In the genomic region with DNA sequence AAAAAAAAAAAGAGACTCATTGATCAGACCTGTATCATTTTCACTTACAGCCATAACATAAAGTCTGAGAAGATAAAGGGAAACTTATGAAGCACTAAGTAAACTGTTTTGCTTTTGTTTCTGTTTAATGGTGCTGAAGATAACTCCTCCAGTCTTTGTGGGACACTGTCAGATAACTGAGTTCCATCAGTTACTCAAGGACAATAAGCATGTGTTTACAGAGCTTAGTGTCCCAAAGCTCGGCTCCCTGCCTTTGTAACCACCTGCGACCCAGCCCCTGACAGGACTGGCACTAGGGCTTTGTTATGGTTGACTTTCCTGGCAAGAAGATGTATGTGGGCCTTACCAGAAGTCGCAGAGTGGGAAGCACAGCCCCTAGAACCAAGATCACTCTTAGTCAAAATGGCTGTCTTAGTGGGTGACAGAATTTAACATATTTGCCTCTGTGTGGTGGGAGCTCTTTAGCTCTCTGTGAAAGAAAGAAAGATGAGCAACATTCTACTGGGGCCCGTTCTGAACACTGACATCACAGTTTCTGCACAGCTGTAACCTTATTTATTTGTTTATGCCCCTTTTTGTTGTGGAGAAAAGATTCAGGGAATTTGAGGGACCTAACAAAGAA, we compare ENCODE assay signal across 17 cellular contexts.
DNase-seq lines count a peak whose midpoint lies in the region; ATAC-seq and TF ChIP-seq lines count a peak whose summit lies in the region.
"Had no signal": no experiment of that assay in that cellular context is flagged by ENCODE, and none has a peak within 500 bp of the region (broad histone marks: within the 10 kb centered on the region; RNA-seq: fewer than 3 reads in every experiment).

No MANE protein-coding gene starts in this region.

- H3K79me2 ChIP-seq in hepatocyte: no peaks in the 10 kb centered on the region

- peak overlapping the region; percentile 14 for H3K27ac Mint-ChIP-seq in stimulated activated naive CD8-positive, alpha-beta T cell treated with anti-CD3 and anti-CD28 coated beads, Interleukin-15, Interleukin-2, amounts not matched to agents 100 ng/mL and 50 ng/mL, for 24 hours

- H3K9me3 Mint-ChIP-seq in stimulated activated naive CD8-positive, alpha-beta T cell treated with anti-CD3 and anti-CD28 coated beads, Interleukin-15, Interleukin-2, amounts not matched to agents 100 ng/mL and 50 ng/mL, for 24 hours: no peaks in the 10 kb centered on the region

- H3K36me3 ChIP-seq in hepatocyte (replicated peaks; ENCODE audit: insufficient read depth, low read depth) (no peaks in the 10 kb centered on the region), gastrocnemius medialis (peaks cover 0 to 36% of the 10 kb centered on the region in 2 donors), gastroesophageal sphincter (peaks cover 6 to 72% of the 10 kb centered on the region in 2 donors)
- H3K36me3 ChIP-seq: MG63 had no signal

- TF ChIP-seq POLR2A in gastrocnemius medialis (IDR thresholded peaks at IDR 0.05) (no peak), gastroesophageal sphincter (IDR thresholded peaks at IDR 0.05) (no peak)

- intact Hi-C loops in gastrocnemius medialis (cut with DNase I; ENCODE audit: low total_unique reads): no loop called here

- WGBS in hepatocyte (ENCODE audit: low lambda C conversion rate, missing lambda C conversion rate): 79% methylated on average over 4 of the region's 4 CpGs
- 85 to 95% methylated on average over 2 of the region's 4 CpGs for WGBS in gastroesophageal sphincter (ENCODE audit: low coverage in 1 of 2), 2 donors

- H3K4me1 Mint-ChIP-seq in stimulated activated naive CD8-positive, alpha-beta T cell treated with anti-CD3 and anti-CD28 coated beads, Interleukin-15, Interleukin-2, amounts not matched to agents 100 ng/mL and 50 ng/mL, for 24 hours (ENCODE audit: low read depth): no peaks in the 10 kb centered on the region

- H4K20me1 ChIP-seq in hepatocyte (ENCODE audit: insufficient read depth, poor library complexity, severe bottlenecking): no peaks in the 10 kb centered on the region

- no peak for DNase-seq in stimulated activated naive CD8-positive, alpha-beta T cell treated with anti-CD3 and anti-CD28 coated beads, Interleukin-15, Interleukin-2, amounts not matched to agents 100 U/mL and 50 U/mL, for 24 hours
- DNase-seq in hepatocyte (ENCODE audit: low spot score) (no peak), gastrocnemius medialis (no peak), NCI-H128 (lab: John Stamatoyannopoulos, UW; ENCODE audit: unreplicated experiment) (no peak)
- DNase-seq: C1 segment of cervical spinal cord, DMS 273 treated with DMSO at 0.1 percent for 48 hours, GF-D8, Karpas-422, MG63, NCI-H1092, NCI-H2081 treated with DMSO at 0.1 percent for 48 hours, NCI-H2227 treated with DMSO at 0.1 percent for 48 hours, NCI-H524, PC-9 had no signal

- H3K9me2 ChIP-seq in hepatocyte (replicated peaks; ENCODE audit: insufficient read depth): no peaks in the 10 kb centered on the region

- no peak for ATAC-seq in stimulated activated naive CD8-positive, alpha-beta T cell treated with anti-CD3 and anti-CD28 coated beads, Interleukin-15, Interleukin-2, amounts not matched to agents 100 U/mL and 50 U/mL, for 24 hours
- ATAC-seq in gastrocnemius medialis (no peak), gastroesophageal sphincter (no peak), HG02938 (IDR thresholded peaks at IDR 0.05; ENCODE audit: unreplicated experiment) (no peak)

- H3K4me3 ChIP-seq in hepatocyte (no peak overlapping the region), gastrocnemius medialis (no peak overlapping the region), gastroesophageal sphincter (no peak overlapping the region)
- H3K4me3 ChIP-seq: MG63, PC-9 had no signal

- H3K36me3 Mint-ChIP-seq in stimulated activated naive CD8-positive, alpha-beta T cell treated with anti-CD3 and anti-CD28 coated beads, Interleukin-15, Interleukin-2, amounts not matched to agents 100 ng/mL and 50 ng/mL, for 24 hours (ENCODE audit: low read depth): peaks cover 35% of the 10 kb centered on the region

- TF ChIP-seq EP300 in gastroesophageal sphincter (IDR thresholded peaks at IDR 0.05): no peak

- H3K27ac ChIP-seq in hepatocyte (peak overlapping the region; percentile 74), gastrocnemius medialis (peak overlapping the region; percentile 57 to 71 (median 66)), gastroesophageal sphincter (no peak overlapping the region)
- H3K27ac ChIP-seq: PC-9 had no signal

- H3K4me1 ChIP-seq in hepatocyte (ENCODE audit: insufficient read depth) (peaks cover 14% of the 10 kb centered on the region), gastrocnemius medialis (peaks cover 5 to 22% of the 10 kb centered on the region in 2 donors), gastroesophageal sphincter (peaks cover 0 to 22% (median 0%) of the 10 kb centered on the region in 3 donors)

- in situ Hi-C loops in gastrocnemius medialis (cut with MboI; ENCODE audit: low sequenced_read_pairs in 4 of 4): no loop called here

- H3K9me3 ChIP-seq in hepatocyte (ENCODE audit: low read depth) (no peaks in the 10 kb centered on the region), gastrocnemius medialis (no peaks in the 10 kb centered on the region), gastroesophageal sphincter (no peaks in the 10 kb centered on the region)
- H3K9me3 ChIP-seq: MG63 had no signal

- no peaks in the 10 kb centered on the region for H3K27me3 Mint-ChIP-seq in stimulated activated naive CD8-positive, alpha-beta T cell treated with anti-CD3 and anti-CD28 coated beads, Interleukin-15, Interleukin-2, amounts not matched to agents 100 ng/mL and 50 ng/mL, for 24 hours

- TF ChIP-seq CTCF in hepatocyte (IDR thresholded peaks at IDR 0.05; ENCODE audit: poor library complexity) (no peak), gastrocnemius medialis (IDR thresholded peaks at IDR 0.05 in 4 of 5, conservative IDR thresholded peaks at IDR 0.05 in 1 of 5) (no peak), gastroesophageal sphincter (IDR thresholded peaks at IDR 0.05) (no peak)

- no peak overlapping the region for H2AFZ ChIP-seq in hepatocyte
- H2AFZ ChIP-seq: PC-9 had no signal

- no peak overlapping the region for H3K4me2 ChIP-seq in hepatocyte
- H3K4me2 ChIP-seq: PC-9 had no signal

- H3K4me3 Mint-ChIP-seq in stimulated activated naive CD8-positive, alpha-beta T cell treated with anti-CD3 and anti-CD28 coated beads, Interleukin-15, Interleukin-2, amounts not matched to agents 100 ng/mL and 50 ng/mL, for 24 hours: no peak overlapping the region

- H3K27me3 ChIP-seq in hepatocyte (no peaks in the 10 kb centered on the region), gastrocnemius medialis (no peaks in the 10 kb centered on the region), gastroesophageal sphincter (no peaks in the 10 kb centered on the region)
- H3K27me3 ChIP-seq: MG63 had no signal

Comparison
In these comparisons a context has a peak if more than half of its experiments do, and no peak if none do; other contexts are left out.
1. H3K27ac ChIP-seq: peak in hepatocyte (single experiment) and gastrocnemius medialis (4 of 4); none in gastroesophageal sphincter (0 of 4).